10 cellular contexts compared by ENCODE assay signal in genomic region chr3:47850062-47850802, GRCh38. TPM values are rescaled to one million over a fixed set of nuclear protein-coding genes. Genes with fewer than 3 reads are reported as not detected.
DNase-seq lines count a peak whose midpoint lies in the region; ATAC-seq, FAIRE-seq and TF ChIP-seq lines count a peak whose summit lies in the region.
"Had no signal": no experiment of that assay in that cellular context is flagged by ENCODE, and none has a peak within 500 bp of the region (broad histone marks: within the 10 kb centered on the region; RNA-seq: fewer than 3 reads in every experiment).

No MANE protein-coding gene starts in this region.

- no peaks in the 10 kb centered on the region for H3K9me1 ChIP-seq in endothelial cell of umbilical vein (replicated peaks; ENCODE audit: control insufficient read depth, extremely low read depth, insufficient read depth, low read length)

- intact Hi-C loops in endothelial cell of umbilical vein (cut with micrococcal nuclease) (loop anchor here (1.0 kb wide), 2 partner anchors 140 to 301 kb away; no protein-coding TSS in a partner anchor), psoas muscle (cut with DNase I) (no loop called here), ovary (cut with DNase I) (no loop called here)

- H3K27ac ChIP-seq in endothelial cell of umbilical vein (ENCODE audit: insufficient read depth, low read depth, low read length): no peak overlapping the region
- no peak overlapping the region for H3K27ac ChIP-seq in psoas muscle
- no peak overlapping the region for H3K27ac ChIP-seq in ovary

- no TSS peak for BruUV-seq in endothelial cell of umbilical vein (replicated peaks; lab: Mats Ljungman, UMichigan)

- TF ChIP-seq POLR2A in endothelial cell of umbilical vein (IDR thresholded peaks at IDR 0.05; ENCODE audit: low read depth, low read length) (no peak), ovary (IDR thresholded peaks at IDR 0.05) (no peak)

- ATAC-seq in psoas muscle (peak; percentile 9 to 36 (median 24)), GM21619 (IDR thresholded peaks at IDR 0.05; ENCODE audit: unreplicated experiment) (no peak), GM21786 (IDR thresholded peaks at IDR 0.05; ENCODE audit: unreplicated experiment) (no peak)

- H3K9me3 ChIP-seq in endothelial cell of umbilical vein (replicated peaks; ENCODE audit: control insufficient read depth, insufficient read depth, low read length) (no peaks in the 10 kb centered on the region), psoas muscle (no peaks in the 10 kb centered on the region), ovary (no peaks in the 10 kb centered on the region)

- H3K36me3 ChIP-seq in endothelial cell of umbilical vein (ENCODE audit: control insufficient read depth in 2 of 2, extremely low read depth in 1 of 2, insufficient read depth in 2 of 2, low read length in 2 of 2): peaks cover 25 to 72% of the 10 kb centered on the region in 2 experiments
- peaks cover 11 to 100% of the 10 kb centered on the region in 2 donors for H3K36me3 ChIP-seq in psoas muscle (ENCODE audit: insufficient read depth in 1 of 2, low read depth in 1 of 2)
- no peaks in the 10 kb centered on the region for H3K36me3 ChIP-seq in ovary

- no peak for FAIRE-seq in endothelial cell of umbilical vein (lab: Jason Lieb, UNC)
- FAIRE-seq: A204.1 had no signal

- 68 to 73% (median 69%) methylated on average over 13 of the region's 13 CpGs for WGBS in psoas muscle, 3 donors
- WGBS in ovary, 3 donors: 61 to 68% (median 67%) methylated on average over 13 of the region's 13 CpGs

- no peak overlapping the region for H2AFZ ChIP-seq in endothelial cell of umbilical vein (ENCODE audit: low read depth, low read length)

- no peak for TF ChIP-seq EP300 in ovary (IDR thresholded peaks at IDR 0.05)

- no peak overlapping the region for H3K9ac ChIP-seq in endothelial cell of umbilical vein (replicated peaks; ENCODE audit: extremely low read depth, insufficient read depth, low read length)

- dilution Hi-C loops in endothelial cell of umbilical vein (cut with MboI; ENCODE audit: extremely low pct_ligation_motif_present, low sequenced_read_pairs): no loop called here

- TF ChIP-seq CTCF in endothelial cell of umbilical vein (IDR thresholded peaks at IDR 0.05; ENCODE audit: extremely low read depth in 1 of 2, insufficient read depth in 1 of 2, low read depth in 1 of 2, low read length in 2 of 2) (peak; percentile 40 to 48), psoas muscle (IDR thresholded peaks at IDR 0.05) (peak; percentile 26), ovary (IDR thresholded peaks at IDR 0.05) (no peak)

- H3K79me2 ChIP-seq in endothelial cell of umbilical vein (ENCODE audit: control insufficient read depth, insufficient read depth, low read length): no peaks in the 10 kb centered on the region

- H3K4me2 ChIP-seq in endothelial cell of umbilical vein (ENCODE audit: insufficient read depth, low read length): no peak overlapping the region

- H3K4me1 ChIP-seq in endothelial cell of umbilical vein (ENCODE audit: control insufficient read depth, extremely low read depth, insufficient read depth, low read length) (no peaks in the 10 kb centered on the region), psoas muscle (no peaks in the 10 kb centered on the region), ovary (ENCODE audit: insufficient read depth) (no peaks in the 10 kb centered on the region)

- H3K27me3 ChIP-seq in endothelial cell of umbilical vein (ENCODE audit: control insufficient read depth in 2 of 2, insufficient read depth in 2 of 2, low read length in 2 of 2) (no peaks in the 10 kb centered on the region), psoas muscle (ENCODE audit: insufficient read depth in 3 of 3, low read length in 2 of 3) (no peaks in the 10 kb centered on the region), ovary (no peaks in the 10 kb centered on the region)

- H3K4me3 ChIP-seq in endothelial cell of umbilical vein (replicated peaks in 1 of 3; ENCODE audit: insufficient read depth in 1 of 3, low read depth in 1 of 3, low read length in 3 of 3) (no peak overlapping the region), psoas muscle (no peak overlapping the region), ovary (no peak overlapping the region)
- H3K4me3 ChIP-seq: SK-N-MC had no signal

- peak; percentile 49 for DNase-seq in DMS 273 (lab: John Stamatoyannopoulos, UW; ENCODE audit: unreplicated experiment)
- DNase-seq in DMS 273 treated with DMSO at 0.1 percent for 48 hours (lab: John Stamatoyannopoulos, UW): no peak
- peak; percentile 26 for DNase-seq in NOMO-1 treated with DMSO at 0.1 percent for 48 hours (lab: John Stamatoyannopoulos, UW; ENCODE audit: unreplicated experiment)
- peak; percentile 31 for DNase-seq in endothelial cell of umbilical vein (ENCODE audit: low read depth, low spot score)
- DNase-seq in psoas muscle: no peak
- no peak for DNase-seq in ovary

- no peaks in the 10 kb centered on the region for H4K20me1 ChIP-seq in endothelial cell of umbilical vein (replicated peaks; ENCODE audit: control insufficient read depth, extremely low read depth, insufficient read depth, low read length)

- POLR2A ChIA-PET in endothelial cell of umbilical vein (lab: Charles Lee): interaction anchor here (0.8 kb wide), 1 partner anchor 140 kb away, joined by 3 read pairs; no protein-coding TSS in a partner anchor

- CTCF ChIA-PET in endothelial cell of umbilical vein (lab: Charles Lee): interaction anchor here (0.9 to 2.7 kb wide), 9 partner anchors 11 to 308 kb away, joined by 3 to 24 read pairs (median 6); no protein-coding TSS in a partner anchor

TF ChIP-seq in endothelial cell of umbilical vein, 7 proteins besides CTCF, POLR2A, EP300 and RAD21:
- TF ChIP-seq MYC (IDR thresholded peaks at IDR 0.05; ENCODE audit: low read depth, low read length) (no peak), EZH2 (IDR thresholded peaks at IDR 0.05; ENCODE audit: borderline replicate concordance, low read depth, low read length, severe bottlenecking) (no peak), POLR2AphosphoS5 (IDR thresholded peaks at IDR 0.05; ENCODE audit: insufficient read depth, low read depth, low read length) (no peak), MAX (IDR thresholded peaks at IDR 0.05; ENCODE audit: insufficient read depth, insufficient read length) (no peak), FOS (IDR thresholded peaks at IDR 0.05; ENCODE audit: borderline replicate concordance, insufficient read depth, low read length) (no peak), GATA2 (IDR thresholded peaks at IDR 0.05; ENCODE audit: insufficient read depth, insufficient read length, low read depth, low read length) (no peak), JUN (IDR thresholded peaks at IDR 0.05; ENCODE audit: borderline replicate concordance, insufficient read depth, insufficient read length, low read depth) (no peak)

RNA-seq across cellular contexts. Expression of gene DHX30, which starts 47.3 kb away (rescaled TPM):
- total RNA-seq in endothelial cell of umbilical vein: 85.2 and 86.9 TPM in 2 replicates
- polyA plus RNA-seq in endothelial cell of umbilical vein: 79.0 and 80.1 TPM in 2 replicates
- 55.6 and 63.3 TPM in 2 replicates for polyA plus RNA-seq in endothelial cell of umbilical vein (2011; cell fraction: cytosol; rRNA removed)
- 191 and 198 TPM in 2 replicates for polyA plus RNA-seq in endothelial cell of umbilical vein (2011; cell fraction: nucleus; rRNA removed)
- 43.7 and 46.1 TPM in 2 replicates for polyA plus RNA-seq in endothelial cell of umbilical vein (2012)
- 76.8 and 84.6 TPM in 2 replicates for polyA minus RNA-seq in endothelial cell of umbilical vein
- 74.7 TPM for polyA minus RNA-seq in endothelial cell of umbilical vein (2011; cell fraction: cytosol; rRNA and poly(A)+ RNA removed)
- polyA minus RNA-seq in endothelial cell of umbilical vein (2011; cell fraction: nucleus; rRNA and poly(A)+ RNA removed): 80.4 and 81.4 TPM in 2 replicates
- total RNA-seq in psoas muscle: 10 to 100 TPM; 43.3 to 62.3 (median 52.3) TPM
- polyA plus RNA-seq in psoas muscle: 10 to 100 TPM; 40.6 to 57.2 (median 48.8) TPM
- 10 to 100 TPM; 48.0 to 66.8 (median 60.3) TPM for total RNA-seq in ovary
- polyA plus RNA-seq in ovary: 10 to 100 TPM; 19.5 to 44.5 TPM

Comparison
In these comparisons a context has a peak if more than half of its experiments do, and no peak if none do; other contexts are left out.
1. DNase-seq: peak in DMS 273 (single experiment), NOMO-1 treated with DMSO at 0.1 percent for 48 hours (single experiment) and endothelial cell of umbilical vein (single experiment); none in DMS 273 treated with DMSO at 0.1 percent for 48 hours (single experiment), psoas muscle (0 of 2) and ovary (0 of 5).
2. CTCF ChIP-seq: peak in endothelial cell of umbilical vein (2 of 2) and psoas muscle (single experiment); none in ovary (0 of 3).
3. ATAC-seq: peak in psoas muscle (4 of 4); none in GM21619 (single experiment) and GM21786 (single experiment).